24 cellular contexts compared by ENCODE assay signal in genomic region chr7:9507281-9507680, GRCh38.
DNase-seq lines count a peak whose midpoint lies in the region; ATAC-seq, FAIRE-seq and TF ChIP-seq lines count a peak whose summit lies in the region.
"Had no signal": no experiment of that assay in that cellular context is flagged by ENCODE, and none has a peak within 500 bp of the region (broad histone marks: within the 10 kb centered on the region; RNA-seq: fewer than 3 reads in every experiment).

No MANE protein-coding gene starts in this region.

- no peaks in the 10 kb centered on the region for H3K9me2 ChIP-seq in hepatocyte (replicated peaks; ENCODE audit: insufficient read depth)

- H3K36me3 Mint-ChIP-seq in HFFc6 (ENCODE audit: low read depth) = no peaks in the 10 kb centered on the region
- H3K36me3 Mint-ChIP-seq: activated naive CD4-positive, alpha-beta T cell treated with anti-CD3 and anti-CD28 coated beads, Interleukin-2, amount 50 U/mL, for 72 hours; stimulated activated naive B cell treated with anti-CD40 and anti-IgM and Interleukin-4, amounts not matched to agents 10 μg/mL and 1 μg/mL and 100 μg/mL, for 72 hours had no signal

- peak; percentile 7 for DNase-seq in RPMI8226
- DNase-seq in hepatocyte (ENCODE audit: low spot score) = peak; percentile 31
- DNase-seq in posterior cingulate gyrus = peak in 7 of 10 donors; percentile 7 to 78 (median 19)
- DNase-seq in RCC 7860 (ENCODE audit: low spot score) = no peak
- DNase-seq in HFFc6 = no peak
- DNase-seq in middle frontal gyrus (ENCODE audit: extremely low spot score, low spot score) = no peak
- DNase-seq: activated CD4-positive, CD25-positive, alpha-beta regulatory T cell treated with anti-CD3 and anti-CD28 coated beads, Interleukin-2, amount 50 U/mL, for 72 hours; activated T-cell treated with anti-CD3 and anti-CD28 coated beads, Interleukin-2, amount 50 U/mL, for 72 hours; cortex of kidney; DND-41; KBM-7; mucosa of descending colon; NCI-H2081 treated with DMSO at 0.1 percent for 48 hours; stimulated activated naive B cell treated with anti-CD40 and anti-IgM and Interleukin-4, amounts not matched to agents 10 μg/mL and 1 μg/mL and 100 μg/mL, for 72 hours; T-helper 9 cell had no signal

- intact Hi-C loops in posterior cingulate gyrus (cut with DNase I) = no loop called here

- H3K79me2 ChIP-seq in KMS-11 (ENCODE audit: insufficient read depth, low read depth) (no peaks in the 10 kb centered on the region), hepatocyte (no peaks in the 10 kb centered on the region)

- H3K4me3 ChIP-seq in KMS-11 (IDR thresholded peaks at IDR 0.05; ENCODE audit: insufficient read depth, low read depth, low read length) = no peak overlapping the region
- H3K4me3 ChIP-seq in hepatocyte = no peak overlapping the region
- H3K4me3 ChIP-seq: mucosa of descending colon, SK-N-MC, tibial nerve had no signal

- no peaks in the 10 kb centered on the region for H3K36me3 ChIP-seq in KMS-11 (ENCODE audit: insufficient read depth)
- no peaks in the 10 kb centered on the region for H3K36me3 ChIP-seq in hepatocyte (replicated peaks; ENCODE audit: insufficient read depth, low read depth)
- H3K36me3 ChIP-seq: neutrophil, tibial nerve had no signal

- H3K4me2 ChIP-seq in KMS-11 = no peak overlapping the region
- H3K4me2 ChIP-seq in hepatocyte = no peak overlapping the region

- H3K27me3 Mint-ChIP-seq in HFFc6 (ENCODE audit: insufficient read depth) = no peaks in the 10 kb centered on the region; the same call in 1 of the 2 replicates
- H3K27me3 Mint-ChIP-seq: stimulated activated naive B cell treated with anti-CD40 and anti-IgM and Interleukin-4, amounts not matched to agents 10 μg/mL and 1 μg/mL and 100 μg/mL, for 72 hours had no signal

- H3K4me3 Mint-ChIP-seq in HFFc6 = no peak overlapping the region
- H3K4me3 Mint-ChIP-seq: activated T-cell treated with anti-CD3 and anti-CD28 coated beads, Interleukin-2, amount 50 U/mL, for 72 hours; stimulated activated naive B cell treated with anti-CD40 and anti-IgM and Interleukin-4, amounts not matched to agents 10 μg/mL and 1 μg/mL and 100 μg/mL, for 72 hours had no signal

- no peak for FAIRE-seq in RCC 7860 (lab: Jason Lieb, UNC)
- FAIRE-seq: frontal cortex had no signal

- H3K9me3 ChIP-seq in hepatocyte (ENCODE audit: low read depth) = no peaks in the 10 kb centered on the region
- H3K9me3 ChIP-seq: neutrophil, tibial nerve had no signal

- H3K9me3 Mint-ChIP-seq in HFFc6 = peaks cover 12% of the 10 kb centered on the region; the same call in 1 of the 2 replicates
- H3K9me3 Mint-ChIP-seq: stimulated activated naive B cell treated with anti-CD40 and anti-IgM and Interleukin-4, amounts not matched to agents 10 μg/mL and 1 μg/mL and 100 μg/mL, for 72 hours had no signal

- no peaks in the 10 kb centered on the region for H3K4me1 Mint-ChIP-seq in HFFc6 (ENCODE audit: low read depth)
- H3K4me1 Mint-ChIP-seq: stimulated activated naive B cell treated with anti-CD40 and anti-IgM and Interleukin-4, amounts not matched to agents 10 μg/mL and 1 μg/mL and 100 μg/mL, for 72 hours had no signal

- TF ChIP-seq CTCF in KMS-11 (conservative IDR thresholded peaks at IDR 0.05; ENCODE audit: low read depth, low read length) = no peak
- TF ChIP-seq CTCF in hepatocyte (IDR thresholded peaks at IDR 0.05; ENCODE audit: poor library complexity) = no peak
- TF ChIP-seq CTCF in HFFc6 (IDR thresholded peaks at IDR 0.05) = no peak

- H3K27me3 ChIP-seq in KMS-11 (ENCODE audit: insufficient read depth, low read depth) (no peaks in the 10 kb centered on the region), hepatocyte (no peaks in the 10 kb centered on the region)
- H3K27me3 ChIP-seq: neutrophil, tibial nerve had no signal

- ATAC-seq in HG03442 (IDR thresholded peaks at IDR 0.05; ENCODE audit: unreplicated experiment) = no peak
- ATAC-seq: activated naive CD4-positive, alpha-beta T cell treated with anti-CD3 and anti-CD28 coated beads, Interleukin-2, amount 50 U/mL, for 72 hours; activated T-cell treated with anti-CD3 and anti-CD28 coated beads, Interleukin-2, amount 50 U/mL, for 72 hours; left lobe of liver; mucosa of descending colon; right cardiac atrium; stimulated activated naive B cell treated with anti-CD40 and anti-IgM and Interleukin-4, amounts not matched to agents 10 μg/mL and 1 μg/mL and 100 μg/mL, for 72 hours had no signal

- 36% methylated on average over 3 of the region's 3 CpGs for WGBS in hepatocyte (ENCODE audit: low lambda C conversion rate, missing lambda C conversion rate)

- H4K20me1 ChIP-seq in KMS-11 (ENCODE audit: insufficient read depth) (no peaks in the 10 kb centered on the region), hepatocyte (ENCODE audit: insufficient read depth, poor library complexity, severe bottlenecking) (no peaks in the 10 kb centered on the region)

- no peaks in the 10 kb centered on the region for H3K4me1 ChIP-seq in KMS-11 (ENCODE audit: low read depth, poor library complexity, severe bottlenecking)
- H3K4me1 ChIP-seq in hepatocyte (ENCODE audit: insufficient read depth) = no peaks in the 10 kb centered on the region
- H3K4me1 ChIP-seq: tibial nerve had no signal

- H3K27ac ChIP-seq in KMS-11 (no peak overlapping the region; the same call in 1 of the 2 replicates), hepatocyte (no peak overlapping the region)
- H3K27ac ChIP-seq: neutrophil, SK-N-MC, tibial nerve had no signal

- no peak overlapping the region for H3K9ac ChIP-seq in KMS-11

- H2AFZ ChIP-seq in KMS-11 (ENCODE audit: low read depth) (peak overlapping the region; percentile 16; the same call in 1 of the 2 replicates), hepatocyte (no peak overlapping the region)

- H3K27ac Mint-ChIP-seq in HFFc6 = no peak overlapping the region
- H3K27ac Mint-ChIP-seq: activated naive CD4-positive, alpha-beta T cell treated with anti-CD3 and anti-CD28 coated beads, Interleukin-2, amount 50 U/mL, for 72 hours; activated T-cell treated with anti-CD3 and anti-CD28 coated beads, Interleukin-2, amount 50 U/mL, for 72 hours; stimulated activated naive B cell treated with anti-CD40 and anti-IgM and Interleukin-4, amounts not matched to agents 10 μg/mL and 1 μg/mL and 100 μg/mL, for 72 hours had no signal

Comparison
In these comparisons a context has a peak if more than half of its experiments do, and no peak if none do; other contexts are left out.
1. DNase-seq: peak in RPMI8226 (single experiment), hepatocyte (single experiment) and posterior cingulate gyrus (7 of 10); none in RCC 7860 (single experiment), HFFc6 (single experiment) and middle frontal gyrus (single experiment).